16 cellular contexts compared by ENCODE assay signal in the genomic region with DNA sequence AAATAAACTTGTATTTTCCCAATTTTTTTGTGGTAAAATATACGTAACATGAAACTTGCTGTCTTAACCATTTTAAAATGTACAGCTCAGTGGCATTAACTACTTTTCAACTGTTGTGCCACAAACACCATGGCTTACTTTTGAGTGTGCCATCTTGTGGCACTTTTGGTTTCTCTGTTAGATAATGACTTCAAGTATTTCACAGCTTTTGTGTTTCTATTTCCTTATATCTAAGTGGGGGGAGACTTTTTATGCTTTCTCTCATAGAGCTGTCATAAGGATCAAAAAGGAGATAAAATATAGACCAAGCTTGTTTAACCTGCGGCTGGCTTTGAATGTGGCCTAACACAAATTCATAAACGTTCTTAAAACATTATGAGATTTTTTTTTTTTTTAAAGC. TPM values are rescaled to one million over a fixed set of nuclear protein-coding genes. Genes with fewer than 3 reads are reported as not detected.
DNase-seq lines count a peak whose midpoint lies in the region; ATAC-seq and TF ChIP-seq lines count a peak whose summit lies in the region.
"Had no signal": no experiment of that assay in that cellular context is flagged by ENCODE, and none has a peak within 500 bp of the region (broad histone marks: within the 10 kb centered on the region; RNA-seq: fewer than 3 reads in every experiment).

No MANE protein-coding gene starts in this region.

- H3K27me3 Mint-ChIP-seq in activated CD4-positive, alpha-beta T cell treated with anti-CD3 and anti-CD28 coated beads, Interleukin-2, amount 10 ng/mL, durations not matched to agents 24 days and 14 days: no peaks in the 10 kb centered on the region
- H3K27me3 Mint-ChIP-seq in activated naive CD8-positive, alpha-beta T cell: no peaks in the 10 kb centered on the region
- H3K27me3 Mint-ChIP-seq in natural killer cell treated with Interleukin-12 subunit alpha and Interleukin-12 subunit beta and Interleukin-15 and Interleukin-18, amount 100 ng/mL, for 72 hours: no peaks in the 10 kb centered on the region

- peak overlapping the region; percentile 47 for H3K4me3 Mint-ChIP-seq in activated CD4-positive, alpha-beta T cell treated with anti-CD3 and anti-CD28 coated beads, Interleukin-2, amount 10 ng/mL, durations not matched to agents 24 days and 14 days
- H3K4me3 Mint-ChIP-seq in activated naive CD8-positive, alpha-beta T cell: peak overlapping the region; percentile 40
- H3K4me3 Mint-ChIP-seq in natural killer cell treated with Interleukin-12 subunit alpha and Interleukin-12 subunit beta and Interleukin-15 and Interleukin-18, amount 100 ng/mL, for 72 hours: peak overlapping the region; percentile 79

- no peak overlapping the region for H3K9ac ChIP-seq in Loucy (ENCODE audit: low read depth, low read length, poor library complexity, severe bottlenecking)

- H3K4me3 ChIP-seq in Loucy (ENCODE audit: low read length, poor library complexity, severe bottlenecking): no peak overlapping the region
- H3K4me3 ChIP-seq: A549, cardiac muscle cell had no signal

- H3K9me3 Mint-ChIP-seq in activated CD4-positive, alpha-beta T cell treated with anti-CD3 and anti-CD28 coated beads, Interleukin-2, amount 10 ng/mL, durations not matched to agents 24 days and 14 days: peaks cover 4% of the 10 kb centered on the region
- no peaks in the 10 kb centered on the region for H3K9me3 Mint-ChIP-seq in activated naive CD8-positive, alpha-beta T cell (ENCODE audit: low read depth)
- no peaks in the 10 kb centered on the region for H3K9me3 Mint-ChIP-seq in natural killer cell treated with Interleukin-12 subunit alpha and Interleukin-12 subunit beta and Interleukin-15 and Interleukin-18, amount 100 ng/mL, for 72 hours

- TF ChIP-seq CTCF in Loucy (conservative IDR thresholded peaks at IDR 0.05; ENCODE audit: low read length): peak; percentile 50

- H4K20me1 ChIP-seq in Loucy (ENCODE audit: insufficient read depth, low read length, poor library complexity, severe bottlenecking): no peaks in the 10 kb centered on the region

- no peak overlapping the region for H2AFZ ChIP-seq in Loucy (ENCODE audit: low read length)

- H3K79me2 ChIP-seq in Loucy (ENCODE audit: insufficient read depth, low read length): peaks cover 21% of the 10 kb centered on the region

- peaks cover 8% of the 10 kb centered on the region; the same call in 1 of the 2 replicates for H3K36me3 ChIP-seq in Loucy (ENCODE audit: insufficient read depth, low read length)
- H3K36me3 ChIP-seq: cardiac muscle cell had no signal

- peaks cover 49% of the 10 kb centered on the region for H3K36me3 Mint-ChIP-seq in activated CD4-positive, alpha-beta T cell treated with anti-CD3 and anti-CD28 coated beads, Interleukin-2, amount 10 ng/mL, durations not matched to agents 24 days and 14 days (ENCODE audit: low read depth)
- peaks cover 13% of the 10 kb centered on the region for H3K36me3 Mint-ChIP-seq in activated naive CD8-positive, alpha-beta T cell
- H3K36me3 Mint-ChIP-seq in natural killer cell treated with Interleukin-12 subunit alpha and Interleukin-12 subunit beta and Interleukin-15 and Interleukin-18, amount 100 ng/mL, for 72 hours: peaks cover 5% of the 10 kb centered on the region

- H3K27me3 ChIP-seq in Loucy (ENCODE audit: insufficient read depth, low read length, poor library complexity, severe bottlenecking): no peaks in the 10 kb centered on the region
- H3K27me3 ChIP-seq: cardiac muscle cell had no signal

- intact Hi-C loops in activated CD4-positive, alpha-beta T cell treated with anti-CD3 and anti-CD28 coated beads, Interleukin-2, amount 10 ng/mL, durations not matched to agents 24 days and 14 days (cut with micrococcal nuclease): loop anchor here (2.0 kb wide), 1 partner anchor 18 kb away; no protein-coding TSS in a partner anchor

- H3K4me1 Mint-ChIP-seq in activated CD4-positive, alpha-beta T cell treated with anti-CD3 and anti-CD28 coated beads, Interleukin-2, amount 10 ng/mL, durations not matched to agents 24 days and 14 days: peaks cover 75% of the 10 kb centered on the region
- H3K4me1 Mint-ChIP-seq in activated naive CD8-positive, alpha-beta T cell (ENCODE audit: low read depth): peaks cover 90% of the 10 kb centered on the region
- H3K4me1 Mint-ChIP-seq in natural killer cell treated with Interleukin-12 subunit alpha and Interleukin-12 subunit beta and Interleukin-15 and Interleukin-18, amount 100 ng/mL, for 72 hours (ENCODE audit: low read depth in 2 of 2): peaks cover 61 to 71% of the 10 kb centered on the region in 2 donors

- H3K4me2 ChIP-seq in Loucy (ENCODE audit: low read depth, low read length, poor library complexity, severe bottlenecking): peak overlapping the region; percentile 3
- H3K4me2 ChIP-seq: A549 had no signal

- DNase-seq in activated CD4-positive, alpha-beta T cell treated with anti-CD3 and anti-CD28 coated beads, Interleukin-2, amount 10 ng/mL, durations not matched to agents 24 days and 14 days: peak; percentile 63
- DNase-seq in activated CD4-positive, alpha-beta T cell treated with anti-CD3 and anti-CD28 coated beads for 48 hours: no peak
- DNase-seq in natural killer cell treated with Interleukin-12 subunit alpha and Interleukin-12 subunit beta and Interleukin-15 and Interleukin-18, amount 100 ng/mL, for 72 hours (ENCODE audit: low spot score): no peak
- no peak for DNase-seq in cerebellum (ENCODE audit: low spot score)
- DNase-seq: activated CD4-positive, CD25-positive, alpha-beta regulatory T cell; activated gamma-delta T cell; Calu3; GF-D8; NCI-H146; occipital lobe had no signal

- peaks cover 10% of the 10 kb centered on the region for H3F3A ChIP-seq in Loucy (ENCODE audit: low read depth)

- peak overlapping the region; percentile 37 for H3K27ac Mint-ChIP-seq in activated CD4-positive, alpha-beta T cell treated with anti-CD3 and anti-CD28 coated beads, Interleukin-2, amount 10 ng/mL, durations not matched to agents 24 days and 14 days
- peak overlapping the region; percentile 87 for H3K27ac Mint-ChIP-seq in activated naive CD8-positive, alpha-beta T cell
- H3K27ac Mint-ChIP-seq in natural killer cell treated with Interleukin-12 subunit alpha and Interleukin-12 subunit beta and Interleukin-15 and Interleukin-18, amount 100 ng/mL, for 72 hours: peak overlapping the region; percentile 83 to 92

- H3K9me2 ChIP-seq in Loucy (replicated peaks; ENCODE audit: low read depth, low read length): no peaks in the 10 kb centered on the region

- peaks cover 49% of the 10 kb centered on the region for H3K4me1 ChIP-seq in Loucy (ENCODE audit: insufficient read depth, low read length, poor library complexity, severe bottlenecking)
- H3K4me1 ChIP-seq: A549 had no signal

- H3K9me3 ChIP-seq in Loucy (ENCODE audit: insufficient read depth, low read depth, low read length): no peaks in the 10 kb centered on the region
- H3K9me3 ChIP-seq: A549 had no signal

- ATAC-seq in natural killer cell treated with Interleukin-12 subunit alpha and Interleukin-12 subunit beta and Interleukin-15 and Interleukin-18, amount 100 ng/mL, for 72 hours: peak; percentile 74 to 81
- ATAC-seq in HG02884 (IDR thresholded peaks at IDR 0.05; ENCODE audit: unreplicated experiment) (no peak), GM19351 (IDR thresholded peaks at IDR 0.05; ENCODE audit: unreplicated experiment) (no peak)
- ATAC-seq: A549 had no signal

RNA-seq across cellular contexts. Expression of gene CDC14A, which starts 44.3 kb away (rescaled TPM):
- 10.3 and 11.0 TPM in 2 replicates for total RNA-seq in activated CD4-positive, alpha-beta T cell treated with anti-CD3 and anti-CD28 coated beads, Interleukin-2, amount 10 ng/mL, durations not matched to agents 24 days and 14 days
- 10 to 100 TPM; 15.0 to 26.9 TPM for total RNA-seq in natural killer cell treated with Interleukin-12 subunit alpha and Interleukin-12 subunit beta and Interleukin-15 and Interleukin-18, amount 100 ng/mL, for 72 hours
- total RNA-seq in cerebellum: 11.4 TPM

Comparison
In these comparisons a context has a peak if more than half of its experiments do, and no peak if none do; other contexts are left out.
1. H3K27ac Mint-ChIP-seq: peak in every context shown above with its lines; median percentile 88 in natural killer cell treated with Interleukin-12 subunit alpha and Interleukin-12 subunit beta and Interleukin-15 and Interleukin-18, amount 100 ng/mL, for 72 hours; 87 in activated naive CD8-positive, alpha-beta T cell; 37 in activated CD4-positive, alpha-beta T cell treated with anti-CD3 and anti-CD28 coated beads, Interleukin-2, amount 10 ng/mL, durations not matched to agents 24 days and 14 days.
2. ATAC-seq: peak in natural killer cell treated with Interleukin-12 subunit alpha and Interleukin-12 subunit beta and Interleukin-15 and Interleukin-18, amount 100 ng/mL, for 72 hours (2 of 2); none in HG02884 (single experiment) and GM19351 (single experiment).
3. Peak in every context shown above with its lines, with median percentiles within 50 percentile points of each other: H3K4me3 Mint-ChIP-seq.